ENCODE assay signal across 1 cellular context in the genomic region with DNA sequence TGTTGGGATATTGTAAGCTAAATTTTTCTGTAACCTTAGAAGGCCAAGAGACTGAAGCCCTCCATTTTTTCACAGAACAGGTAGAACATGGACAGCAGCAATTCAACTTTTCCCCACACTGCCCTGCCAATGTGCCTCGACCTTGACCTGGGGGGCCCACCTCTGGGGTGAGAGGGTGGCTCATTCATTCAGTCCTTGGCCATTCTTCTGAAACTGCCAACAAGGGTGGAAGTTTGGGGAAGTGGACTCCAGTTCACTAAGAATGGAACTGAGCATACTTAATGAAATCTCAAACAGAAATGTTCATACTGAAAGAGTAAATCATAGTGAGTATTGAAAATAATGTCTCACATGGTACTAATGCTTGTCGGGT.
TF ChIP-seq lines count a peak whose summit lies in the region.

No MANE protein-coding gene starts in this region.

TF ChIP-seq in HepG2, 621 proteins besides CTCF, POLR2A, EP300 and RAD21 (continued from another document and continues in another):
- TF ChIP-seq, protein P1, sequence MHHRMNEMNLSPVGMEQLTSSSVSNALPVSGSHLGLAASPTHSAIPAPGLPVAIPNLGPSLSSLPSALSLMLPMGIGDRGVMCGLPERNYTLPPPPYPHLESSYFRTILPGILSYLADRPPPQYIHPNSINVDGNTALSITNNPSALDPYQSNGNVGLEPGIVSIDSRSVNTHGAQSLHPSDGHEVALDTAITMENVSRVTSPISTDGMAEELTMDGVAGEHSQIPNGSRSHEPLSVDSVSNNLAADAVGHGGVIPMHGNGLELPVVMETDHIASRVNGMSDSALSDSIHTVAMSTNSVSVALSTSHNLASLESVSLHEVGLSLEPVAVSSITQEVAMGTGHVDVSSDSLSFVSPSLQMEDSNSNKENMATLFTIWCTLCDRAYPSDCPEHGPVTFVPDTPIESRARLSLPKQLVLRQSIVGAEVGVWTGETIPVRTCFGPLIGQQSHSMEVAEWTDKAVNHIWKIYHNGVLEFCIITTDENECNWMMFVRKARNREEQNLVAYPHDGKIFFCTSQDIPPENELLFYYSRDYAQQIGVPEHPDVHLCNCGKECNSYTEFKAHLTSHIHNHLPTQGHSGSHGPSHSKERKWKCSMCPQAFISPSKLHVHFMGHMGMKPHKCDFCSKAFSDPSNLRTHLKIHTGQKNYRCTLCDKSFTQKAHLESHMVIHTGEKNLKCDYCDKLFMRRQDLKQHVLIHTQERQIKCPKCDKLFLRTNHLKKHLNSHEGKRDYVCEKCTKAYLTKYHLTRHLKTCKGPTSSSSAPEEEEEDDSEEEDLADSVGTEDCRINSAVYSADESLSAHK (CRISPR knock-in tag; IDR thresholded peaks at IDR 0.05; ENCODE audit: borderline replicate concordance): no peak
- TF ChIP-seq, protein P2, sequence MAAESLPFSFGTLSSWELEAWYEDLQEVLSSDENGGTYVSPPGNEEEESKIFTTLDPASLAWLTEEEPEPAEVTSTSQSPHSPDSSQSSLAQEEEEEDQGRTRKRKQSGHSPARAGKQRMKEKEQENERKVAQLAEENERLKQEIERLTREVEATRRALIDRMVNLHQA (CRISPR knock-in tag; IDR thresholded peaks at IDR 0.05): no peak
- TF ChIP-seq DPF2 (CRISPR knock-in tag; IDR thresholded peaks at IDR 0.05; ENCODE audit: borderline replicate concordance, low read depth) (no peak), CEBPB (IDR thresholded peaks at IDR 0.05; ENCODE audit: borderline replicate concordance, low read depth, low read length) (no peak), ZNF207 (IDR thresholded peaks at IDR 0.05; ENCODE audit: borderline replicate concordance) (no peak), NCOA2 (CRISPR knock-in tag; IDR thresholded peaks at IDR 0.05) (peak; percentile 61; the same call in 1 of the 2 replicates), SRF (IDR thresholded peaks at IDR 0.05; ENCODE audit: low read depth, low read length) (no peak), MTF2 (CRISPR knock-in tag; IDR thresholded peaks at IDR 0.05; ENCODE audit: borderline replicate concordance) (no peak), ZNF598 (CRISPR knock-in tag; IDR thresholded peaks at IDR 0.05; ENCODE audit: borderline replicate concordance) (0 out of 2 replicates have a peak, but pooled peaks have one; percentile 48), KLF13 (CRISPR knock-in tag; IDR thresholded peaks at IDR 0.05) (no peak), PHF5A (CRISPR knock-in tag; IDR thresholded peaks at IDR 0.05; ENCODE audit: low read depth, unreplicated experiment) (no peak), JUNB (CRISPR knock-in tag; IDR thresholded peaks at IDR 0.05; ENCODE audit: borderline replicate concordance) (no peak), YY1 (IDR thresholded peaks at IDR 0.05; ENCODE audit: insufficient read depth, insufficient replicate concordance, low read depth, low read length) (peak; percentile 43), MAFF (IDR thresholded peaks at IDR 0.05; ENCODE audit: low read depth, low read length) (no peak), AGO2 (optimal IDR thresholded peaks at IDR 0.05; ENCODE audit: low read depth, low read length) (no peak), KAT2B (IDR thresholded peaks at IDR 0.05; ENCODE audit: borderline replicate concordance, low read depth, low read length) (no peak), ZNF234 (CRISPR knock-in tag; conservative IDR thresholded peaks at IDR 0.05) (no peak), KLF9 (CRISPR knock-in tag; IDR thresholded peaks at IDR 0.05; ENCODE audit: low read depth) (no peak), ZNF138 (CRISPR knock-in tag; IDR thresholded peaks at IDR 0.05; ENCODE audit: low read depth) (no peak), ZNF350 (CRISPR knock-in tag; IDR thresholded peaks at IDR 0.05; ENCODE audit: borderline replicate concordance, low read depth) (0 out of 2 replicates have a peak, but pooled peaks have one; percentile 21), SMAD3 (CRISPR knock-in tag; IDR thresholded peaks at IDR 0.05) (peak; percentile 39; the same call in 1 of the 2 replicates), ZNF331 (CRISPR knock-in tag; IDR thresholded peaks at IDR 0.05) (peak; percentile 47; the same call in 1 of the 2 replicates), RBAK (CRISPR knock-in tag; IDR thresholded peaks at IDR 0.05) (no peak), ZNF615 (CRISPR knock-in tag; IDR thresholded peaks at IDR 0.05; ENCODE audit: borderline replicate concordance) (no peak), NFIC (IDR thresholded peaks at IDR 0.05; ENCODE audit: low read length) (no peak)
- TF ChIP-seq, protein P3, sequence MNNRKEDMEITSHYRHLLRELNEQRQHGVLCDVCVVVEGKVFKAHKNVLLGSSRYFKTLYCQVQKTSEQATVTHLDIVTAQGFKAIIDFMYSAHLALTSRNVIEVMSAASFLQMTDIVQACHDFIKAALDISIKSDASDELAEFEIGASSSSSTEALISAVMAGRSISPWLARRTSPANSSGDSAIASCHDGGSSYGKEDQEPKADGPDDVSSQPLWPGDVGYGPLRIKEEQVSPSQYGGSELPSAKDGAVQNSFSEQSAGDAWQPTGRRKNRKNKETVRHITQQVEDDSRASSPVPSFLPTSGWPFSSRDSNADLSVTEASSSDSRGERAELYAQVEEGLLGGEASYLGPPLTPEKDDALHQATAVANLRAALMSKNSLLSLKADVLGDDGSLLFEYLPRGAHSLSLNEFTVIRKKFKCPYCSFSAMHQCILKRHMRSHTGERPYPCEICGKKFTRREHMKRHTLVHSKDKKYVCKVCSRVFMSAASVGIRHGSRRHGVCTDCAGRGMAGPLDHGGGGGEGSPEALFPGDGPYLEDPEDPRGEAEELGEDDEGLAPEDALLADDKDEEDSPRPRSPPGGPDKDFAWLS (CRISPR knock-in tag; IDR thresholded peaks at IDR 0.05; ENCODE audit: borderline replicate concordance): no peak
- TF ChIP-seq, protein P4, sequence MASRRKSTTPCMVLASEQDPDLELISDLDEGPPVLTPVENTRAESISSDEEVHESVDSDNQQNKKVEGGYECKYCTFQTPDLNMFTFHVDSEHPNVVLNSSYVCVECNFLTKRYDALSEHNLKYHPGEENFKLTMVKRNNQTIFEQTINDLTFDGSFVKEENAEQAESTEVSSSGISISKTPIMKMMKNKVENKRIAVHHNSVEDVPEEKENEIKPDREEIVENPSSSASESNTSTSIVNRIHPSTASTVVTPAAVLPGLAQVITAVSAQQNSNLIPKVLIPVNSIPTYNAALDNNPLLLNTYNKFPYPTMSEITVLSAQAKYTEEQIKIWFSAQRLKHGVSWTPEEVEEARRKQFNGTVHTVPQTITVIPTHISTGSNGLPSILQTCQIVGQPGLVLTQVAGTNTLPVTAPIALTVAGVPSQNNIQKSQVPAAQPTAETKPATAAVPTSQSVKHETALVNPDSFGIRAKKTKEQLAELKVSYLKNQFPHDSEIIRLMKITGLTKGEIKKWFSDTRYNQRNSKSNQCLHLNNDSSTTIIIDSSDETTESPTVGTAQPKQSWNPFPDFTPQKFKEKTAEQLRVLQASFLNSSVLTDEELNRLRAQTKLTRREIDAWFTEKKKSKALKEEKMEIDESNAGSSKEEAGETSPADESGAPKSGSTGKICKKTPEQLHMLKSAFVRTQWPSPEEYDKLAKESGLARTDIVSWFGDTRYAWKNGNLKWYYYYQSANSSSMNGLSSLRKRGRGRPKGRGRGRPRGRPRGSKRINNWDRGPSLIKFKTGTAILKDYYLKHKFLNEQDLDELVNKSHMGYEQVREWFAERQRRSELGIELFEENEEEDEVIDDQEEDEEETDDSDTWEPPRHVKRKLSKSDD (CRISPR knock-in tag; IDR thresholded peaks at IDR 0.05; ENCODE audit: low read depth): no peak
- TF ChIP-seq, protein P5, sequence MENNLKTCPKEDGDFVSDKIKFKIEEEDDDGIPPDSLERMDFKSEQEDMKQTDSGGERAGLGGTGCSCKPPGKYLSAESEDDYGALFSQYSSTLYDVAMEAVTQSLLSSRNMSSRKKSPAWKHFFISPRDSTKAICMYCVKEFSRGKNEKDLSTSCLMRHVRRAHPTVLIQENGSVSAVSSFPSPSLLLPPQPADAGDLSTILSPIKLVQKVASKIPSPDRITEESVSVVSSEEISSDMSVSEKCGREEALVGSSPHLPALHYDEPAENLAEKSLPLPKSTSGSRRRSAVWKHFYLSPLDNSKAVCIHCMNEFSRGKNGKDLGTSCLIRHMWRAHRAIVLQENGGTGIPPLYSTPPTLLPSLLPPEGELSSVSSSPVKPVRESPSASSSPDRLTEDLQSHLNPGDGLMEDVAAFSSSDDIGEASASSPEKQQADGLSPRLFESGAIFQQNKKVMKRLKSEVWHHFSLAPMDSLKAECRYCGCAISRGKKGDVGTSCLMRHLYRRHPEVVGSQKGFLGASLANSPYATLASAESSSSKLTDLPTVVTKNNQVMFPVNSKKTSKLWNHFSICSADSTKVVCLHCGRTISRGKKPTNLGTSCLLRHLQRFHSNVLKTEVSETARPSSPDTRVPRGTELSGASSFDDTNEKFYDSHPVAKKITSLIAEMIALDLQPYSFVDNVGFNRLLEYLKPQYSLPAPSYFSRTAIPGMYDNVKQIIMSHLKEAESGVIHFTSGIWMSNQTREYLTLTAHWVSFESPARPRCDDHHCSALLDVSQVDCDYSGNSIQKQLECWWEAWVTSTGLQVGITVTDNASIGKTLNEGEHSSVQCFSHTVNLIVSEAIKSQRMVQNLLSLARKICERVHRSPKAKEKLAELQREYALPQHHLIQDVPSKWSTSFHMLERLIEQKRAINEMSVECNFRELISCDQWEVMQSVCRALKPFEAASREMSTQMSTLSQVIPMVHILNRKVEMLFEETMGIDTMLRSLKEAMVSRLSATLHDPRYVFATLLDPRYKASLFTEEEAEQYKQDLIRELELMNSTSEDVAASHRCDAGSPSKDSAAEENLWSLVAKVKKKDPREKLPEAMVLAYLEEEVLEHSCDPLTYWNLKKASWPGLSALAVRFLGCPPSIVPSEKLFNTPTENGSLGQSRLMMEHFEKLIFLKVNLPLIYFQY (CRISPR knock-in tag; IDR thresholded peaks at IDR 0.05; ENCODE audit: borderline replicate concordance): no peak
- TF ChIP-seq, protein P6, sequence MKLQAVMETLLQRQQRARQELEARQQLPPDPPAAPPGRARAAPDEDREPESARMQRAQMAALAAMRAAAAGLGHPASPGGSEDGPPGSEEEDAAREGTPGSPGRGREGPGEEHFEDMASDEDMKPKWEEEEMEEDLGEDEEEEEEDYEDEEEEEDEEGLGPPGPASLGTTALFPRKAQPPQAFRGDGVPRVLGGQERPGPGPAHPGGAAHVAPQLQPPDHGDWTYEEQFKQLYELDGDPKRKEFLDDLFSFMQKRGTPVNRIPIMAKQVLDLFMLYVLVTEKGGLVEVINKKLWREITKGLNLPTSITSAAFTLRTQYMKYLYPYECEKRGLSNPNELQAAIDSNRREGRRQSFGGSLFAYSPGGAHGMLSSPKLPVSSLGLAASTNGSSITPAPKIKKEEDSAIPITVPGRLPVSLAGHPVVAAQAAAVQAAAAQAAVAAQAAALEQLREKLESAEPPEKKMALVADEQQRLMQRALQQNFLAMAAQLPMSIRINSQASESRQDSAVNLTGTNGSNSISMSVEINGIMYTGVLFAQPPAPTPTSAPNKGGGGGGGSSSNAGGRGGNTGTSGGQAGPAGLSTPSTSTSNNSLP (IDR thresholded peaks at IDR 0.05; ENCODE audit: low read depth, low read length): no peak
- TF ChIP-seq, protein P7, sequence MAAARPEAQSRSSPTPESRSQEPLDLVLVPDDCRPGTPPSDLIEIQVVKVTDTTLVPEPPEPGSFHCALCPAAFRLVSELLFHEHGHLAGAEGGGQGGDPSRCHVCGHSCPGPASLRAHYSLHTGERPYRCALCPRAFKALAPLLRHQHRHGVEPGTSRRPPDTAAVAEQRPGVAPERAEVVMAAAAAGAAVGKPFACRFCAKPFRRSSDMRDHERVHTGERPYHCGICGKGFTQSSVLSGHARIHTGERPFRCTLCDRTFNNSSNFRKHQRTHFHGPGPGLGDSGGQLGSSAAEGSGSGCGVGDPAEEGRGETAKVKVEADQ (CRISPR knock-in tag; IDR thresholded peaks at IDR 0.05; ENCODE audit: borderline replicate concordance): no peak
- TF ChIP-seq, protein P8, sequence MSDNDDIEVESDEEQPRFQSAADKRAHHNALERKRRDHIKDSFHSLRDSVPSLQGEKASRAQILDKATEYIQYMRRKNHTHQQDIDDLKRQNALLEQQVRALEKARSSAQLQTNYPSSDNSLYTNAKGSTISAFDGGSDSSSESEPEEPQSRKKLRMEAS (IDR thresholded peaks at IDR 0.05): peak; percentile 72
- TF ChIP-seq, protein P9, sequence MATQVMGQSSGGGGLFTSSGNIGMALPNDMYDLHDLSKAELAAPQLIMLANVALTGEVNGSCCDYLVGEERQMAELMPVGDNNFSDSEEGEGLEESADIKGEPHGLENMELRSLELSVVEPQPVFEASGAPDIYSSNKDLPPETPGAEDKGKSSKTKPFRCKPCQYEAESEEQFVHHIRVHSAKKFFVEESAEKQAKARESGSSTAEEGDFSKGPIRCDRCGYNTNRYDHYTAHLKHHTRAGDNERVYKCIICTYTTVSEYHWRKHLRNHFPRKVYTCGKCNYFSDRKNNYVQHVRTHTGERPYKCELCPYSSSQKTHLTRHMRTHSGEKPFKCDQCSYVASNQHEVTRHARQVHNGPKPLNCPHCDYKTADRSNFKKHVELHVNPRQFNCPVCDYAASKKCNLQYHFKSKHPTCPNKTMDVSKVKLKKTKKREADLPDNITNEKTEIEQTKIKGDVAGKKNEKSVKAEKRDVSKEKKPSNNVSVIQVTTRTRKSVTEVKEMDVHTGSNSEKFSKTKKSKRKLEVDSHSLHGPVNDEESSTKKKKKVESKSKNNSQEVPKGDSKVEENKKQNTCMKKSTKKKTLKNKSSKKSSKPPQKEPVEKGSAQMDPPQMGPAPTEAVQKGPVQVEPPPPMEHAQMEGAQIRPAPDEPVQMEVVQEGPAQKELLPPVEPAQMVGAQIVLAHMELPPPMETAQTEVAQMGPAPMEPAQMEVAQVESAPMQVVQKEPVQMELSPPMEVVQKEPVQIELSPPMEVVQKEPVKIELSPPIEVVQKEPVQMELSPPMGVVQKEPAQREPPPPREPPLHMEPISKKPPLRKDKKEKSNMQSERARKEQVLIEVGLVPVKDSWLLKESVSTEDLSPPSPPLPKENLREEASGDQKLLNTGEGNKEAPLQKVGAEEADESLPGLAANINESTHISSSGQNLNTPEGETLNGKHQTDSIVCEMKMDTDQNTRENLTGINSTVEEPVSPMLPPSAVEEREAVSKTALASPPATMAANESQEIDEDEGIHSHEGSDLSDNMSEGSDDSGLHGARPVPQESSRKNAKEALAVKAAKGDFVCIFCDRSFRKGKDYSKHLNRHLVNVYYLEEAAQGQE (IDR thresholded peaks at IDR 0.05; ENCODE audit: borderline replicate concordance in 1 of 2, low read depth in 1 of 2, low read length in 2 of 2): no peak
- TF ChIP-seq, protein P10, sequence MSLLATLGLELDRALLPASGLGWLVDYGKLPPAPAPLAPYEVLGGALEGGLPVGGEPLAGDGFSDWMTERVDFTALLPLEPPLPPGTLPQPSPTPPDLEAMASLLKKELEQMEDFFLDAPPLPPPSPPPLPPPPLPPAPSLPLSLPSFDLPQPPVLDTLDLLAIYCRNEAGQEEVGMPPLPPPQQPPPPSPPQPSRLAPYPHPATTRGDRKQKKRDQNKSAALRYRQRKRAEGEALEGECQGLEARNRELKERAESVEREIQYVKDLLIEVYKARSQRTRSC (CRISPR knock-in tag; IDR thresholded peaks at IDR 0.05; ENCODE audit: low read depth): no peak
- TF ChIP-seq, protein P11, sequence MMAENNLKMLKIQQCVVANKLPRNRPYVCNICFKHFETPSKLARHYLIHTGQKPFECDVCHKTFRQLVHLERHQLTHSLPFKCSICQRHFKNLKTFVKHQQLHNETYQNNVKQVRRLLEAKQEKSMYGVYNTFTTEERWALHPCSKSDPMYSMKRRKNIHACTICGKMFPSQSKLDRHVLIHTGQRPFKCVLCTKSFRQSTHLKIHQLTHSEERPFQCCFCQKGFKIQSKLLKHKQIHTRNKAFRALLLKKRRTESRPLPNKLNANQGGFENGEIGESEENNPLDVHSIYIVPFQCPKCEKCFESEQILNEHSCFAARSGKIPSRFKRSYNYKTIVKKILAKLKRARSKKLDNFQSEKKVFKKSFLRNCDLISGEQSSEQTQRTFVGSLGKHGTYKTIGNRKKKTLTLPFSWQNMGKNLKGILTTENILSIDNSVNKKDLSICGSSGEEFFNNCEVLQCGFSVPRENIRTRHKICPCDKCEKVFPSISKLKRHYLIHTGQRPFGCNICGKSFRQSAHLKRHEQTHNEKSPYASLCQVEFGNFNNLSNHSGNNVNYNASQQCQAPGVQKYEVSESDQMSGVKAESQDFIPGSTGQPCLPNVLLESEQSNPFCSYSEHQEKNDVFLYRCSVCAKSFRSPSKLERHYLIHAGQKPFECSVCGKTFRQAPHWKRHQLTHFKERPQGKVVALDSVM (CRISPR knock-in tag; IDR thresholded peaks at IDR 0.05): no peak
